In genomic region chr14:23321572-23322547, GRCh38 we compare ENCODE assay signal across 1 cellular context.
TF ChIP-seq lines count a peak whose summit lies in the region.

No MANE protein-coding gene starts in this region.

TF ChIP-seq in K562, 482 proteins besides CTCF, POLR2A, EP300 and RAD21 (continued from another document):
- TF ChIP-seq ARID4B (CRISPR knock-in tag; IDR thresholded peaks at IDR 0.05) (peak; percentile 60), ZBTB8A (IDR thresholded peaks at IDR 0.05; ENCODE audit: partially characterized antibody) (no peak), MEF2A (IDR thresholded peaks at IDR 0.05; ENCODE audit: control insufficient read depth, low read depth, low read length) (no peak), MEIS2 (IDR thresholded peaks at IDR 0.05; ENCODE audit: partially characterized antibody) (no peak), ZBTB17 (CRISPR knock-in tag; IDR thresholded peaks at IDR 0.05) (peak; percentile 43; the same call in 1 of the 2 replicates), CBX8 (IDR thresholded peaks at IDR 0.05; ENCODE audit: borderline replicate concordance, extremely low read depth, low read depth, low read length, poor library complexity, severe bottlenecking) (no peak), ZNF583 (CRISPR knock-in tag; IDR thresholded peaks at IDR 0.05) (no peak)
